In the genomic region with DNA sequence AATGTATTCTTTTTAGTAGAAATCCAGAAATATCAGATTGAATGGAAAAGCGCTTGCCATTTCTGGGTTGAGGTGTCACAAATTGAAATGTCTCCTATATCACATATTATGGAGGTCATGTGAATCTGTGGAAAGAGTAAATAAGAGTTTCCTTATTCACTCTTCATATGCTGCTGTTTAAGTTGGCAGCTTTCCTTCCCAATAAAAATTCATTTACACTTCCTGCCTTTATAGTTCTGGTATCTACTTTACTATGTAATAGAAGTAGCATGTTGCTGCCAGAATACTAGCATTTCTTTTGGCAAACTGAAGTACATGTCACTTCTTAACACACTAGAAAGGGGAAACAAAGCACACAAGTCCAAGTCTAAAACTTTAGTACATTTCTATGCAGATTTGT, we compare ENCODE assay signal across 25 cellular contexts.
"Had no signal": no experiment of that assay in that cellular context is flagged by ENCODE, and none has a peak within 500 bp of the region (broad histone marks: within the 10 kb centered on the region; RNA-seq: fewer than 3 reads in every experiment).

No MANE protein-coding gene starts in this region.

- H3K27ac ChIP-seq: foreskin keratinocyte, heart right ventricle, neutrophil, pancreas, right lobe of liver, suprapubic skin, transverse colon, vagina had no signal

- H3K4me1 ChIP-seq: foreskin keratinocyte, pancreas, suprapubic skin, vagina had no signal

- H3K36me3 Mint-ChIP-seq: memory B cell; natural killer cell treated with Interleukin-12 subunit alpha and Interleukin-12 subunit beta and Interleukin-15 and Interleukin-18, amount 100 ng/mL, for 72 hours had no signal

- H3K9me3 ChIP-seq: heart right ventricle, neutrophil, pancreas, suprapubic skin, transverse colon, vagina had no signal

- H3K4me3 Mint-ChIP-seq: effector memory CD8-positive, alpha-beta T cell; memory B cell; naive B cell; natural killer cell treated with Interleukin-12 subunit alpha and Interleukin-12 subunit beta and Interleukin-15 and Interleukin-18, amount 100 ng/mL, for 72 hours; neural crest cell; stimulated activated naive CD8-positive, alpha-beta T cell treated with anti-CD3 and anti-CD28 coated beads, Interleukin-15, amount 100 ng/mL, for 72 hours had no signal

- ATAC-seq: effector memory CD8-positive, alpha-beta T cell; esophagus mucosa; foreskin keratinocyte; heart right ventricle; left cardiac atrium; natural killer cell treated with Interleukin-12 subunit alpha and Interleukin-12 subunit beta and Interleukin-15 and Interleukin-18, amount 100 ng/mL, for 72 hours; pancreas; right lobe of liver; stimulated activated naive CD8-positive, alpha-beta T cell treated with anti-CD3 and anti-CD28 coated beads, Interleukin-15, amount 100 ng/mL, for 72 hours had no signal

- H3K4me1 Mint-ChIP-seq: memory B cell; naive B cell; neural crest cell; stimulated activated naive CD8-positive, alpha-beta T cell treated with anti-CD3 and anti-CD28 coated beads, Interleukin-15, amount 100 ng/mL, for 72 hours had no signal

- H3K9me3 Mint-ChIP-seq: effector memory CD8-positive, alpha-beta T cell; natural killer cell treated with Interleukin-12 subunit alpha and Interleukin-12 subunit beta and Interleukin-15 and Interleukin-18, amount 100 ng/mL, for 72 hours had no signal

- H3K4me3 ChIP-seq: heart right ventricle, lung, pancreas, right lobe of liver, suprapubic skin, transverse colon, vagina had no signal

- DNase-seq: cortex of kidney; effector memory CD8-positive, alpha-beta T cell; glutamatergic neuron; heart right ventricle; hippocampal formation; left cardiac atrium; naive B cell; pancreas; right lobe of liver; small intestine; stimulated activated CD4-positive, alpha-beta T cell treated with anti-CD3 and anti-CD28 coated beads, Interleukin-15, amount 100 ng/mL, for 24 hours; stimulated activated CD4-positive, alpha-beta T cell treated with anti-CD3 and anti-CD28 coated beads, Interleukin-2, amount 100 ng/mL, for 48 hours; stimulated activated CD8-positive, alpha-beta memory T cell treated with anti-CD3 and anti-CD28 coated beads, Interleukin-4, amount 100 ng/mL, for 48 hours; stimulated activated naive CD4-positive, alpha-beta T cell; stimulated activated naive CD8-positive, alpha-beta T cell treated with anti-CD3 and anti-CD28 coated beads, Interleukin-15, amount 100 ng/mL, for 72 hours; transverse colon had no signal

- H3K27me3 ChIP-seq: foreskin keratinocyte, neutrophil, pancreas, right lobe of liver, suprapubic skin, vagina had no signal

- H3K36me3 ChIP-seq: heart right ventricle, neutrophil, pancreas, right lobe of liver, suprapubic skin, transverse colon, vagina had no signal

- H3K27ac Mint-ChIP-seq: effector memory CD8-positive, alpha-beta T cell; memory B cell; naive B cell; natural killer cell treated with Interleukin-12 subunit alpha and Interleukin-12 subunit beta and Interleukin-15 and Interleukin-18, amount 100 ng/mL, for 72 hours; stimulated activated naive CD8-positive, alpha-beta T cell treated with anti-CD3 and anti-CD28 coated beads, Interleukin-15, amount 100 ng/mL, for 72 hours had no signal
